In genomic region chr14:75277796-75278421, GRCh38 we compare ENCODE assay signal across 8 cellular contexts.
DNase-seq lines count a peak whose midpoint lies in the region; ATAC-seq and TF ChIP-seq lines count a peak whose summit lies in the region.

No MANE protein-coding gene starts in this region.

- peak overlapping the region; percentile 76 for H3K4me2 ChIP-seq in SU-DHL-6 (ENCODE audit: low read depth, low read length, poor library complexity, severe bottlenecking)

- H3K9me2 ChIP-seq in SU-DHL-6 (replicated peaks; ENCODE audit: insufficient read depth, low read length) = no peaks in the 10 kb centered on the region

- H3K9ac ChIP-seq in SU-DHL-6 (ENCODE audit: low read length) = peak overlapping the region; percentile 60; the same call in 1 of the 2 replicates

- TF ChIP-seq CTCF in AG04449 (IDR thresholded peaks at IDR 0.05; ENCODE audit: insufficient read depth, low read length, missing control alignments) = no peak
- TF ChIP-seq CTCF in SU-DHL-6 (IDR thresholded peaks at IDR 0.05; ENCODE audit: insufficient read depth, low read length, poor library complexity, severe bottlenecking) = no peak

- no peaks in the 10 kb centered on the region for H3K27me3 ChIP-seq in SU-DHL-6 (ENCODE audit: low read length)

- no peak overlapping the region for H2AFZ ChIP-seq in SU-DHL-6 (ENCODE audit: low read depth, low read length, severe bottlenecking)

- H4K20me1 ChIP-seq in SU-DHL-6 (ENCODE audit: low read depth, low read length) = no peaks in the 10 kb centered on the region

- no peaks in the 10 kb centered on the region for H3K9me3 ChIP-seq in SU-DHL-6 (ENCODE audit: insufficient read depth, low read length)

- H3K36me3 ChIP-seq in SU-DHL-6 (ENCODE audit: low read length) = no peaks in the 10 kb centered on the region

- CTCF ChIA-PET in AG04449 (lab: Yijun Ruan, JAX) = interaction anchor here (0.9 to 3.4 kb wide), 3 partner anchors 11 to 148 kb away, joined by 4 to 12 read pairs (median 4); no protein-coding TSS in a partner anchor

- peak overlapping the region; percentile 68 for H3K4me3 ChIP-seq in AG04449 (ENCODE audit: low read depth, low read length)
- peak overlapping the region; percentile 54 for H3K4me3 ChIP-seq in SU-DHL-6 (ENCODE audit: insufficient read depth, low read length, poor library complexity, severe bottlenecking)

- DNase-seq in AG04449 (ENCODE audit: low read depth, low spot score) (no peak), fibroblast of gingiva (ENCODE audit: low read depth) (peak; percentile 73), pons (ENCODE audit: low spot score) (peak; percentile 54), NCI-H82 (lab: John Stamatoyannopoulos, UW) (no peak)
- DNase-seq in stimulated activated CD4-positive, alpha-beta T cell treated with anti-CD3 and anti-CD28 coated beads, Interleukin-12 subunit alpha, Interleukin-12 subunit beta, amount 100 ng/mL, for 4 hours = no peak

- H3K79me2 ChIP-seq in SU-DHL-6 (ENCODE audit: insufficient read depth, low read length) = no peaks in the 10 kb centered on the region

- H3F3A ChIP-seq in SU-DHL-6 (ENCODE audit: insufficient read depth) = no peaks in the 10 kb centered on the region

- H3K27ac ChIP-seq in SU-DHL-6 (ENCODE audit: low read depth, low read length) = no peak overlapping the region

- peak; percentile 2 for ATAC-seq in GM21447 (IDR thresholded peaks at IDR 0.05; ENCODE audit: unreplicated experiment)
- ATAC-seq in GM21423 (IDR thresholded peaks at IDR 0.05; ENCODE audit: unreplicated experiment) = no peak

- POLR2A ChIA-PET in AG04449 (lab: Yijun Ruan, JAX) = interaction anchor here (0.6 to 1.7 kb wide), 13 partner anchors 9 to 94 kb away, joined by 3 to 10 read pairs (median 7); no protein-coding TSS in a partner anchor

Comparison
In these comparisons a context has a peak if more than half of its experiments do, and no peak if none do; other contexts are left out.
1. DNase-seq: peak in fibroblast of gingiva (single experiment) and pons (single experiment); none in AG04449 (single experiment), stimulated activated CD4-positive, alpha-beta T cell treated with anti-CD3 and anti-CD28 coated beads, Interleukin-12 subunit alpha, Interleukin-12 subunit beta, amount 100 ng/mL, for 4 hours (single experiment) and NCI-H82 (single experiment).